In the genomic region with DNA sequence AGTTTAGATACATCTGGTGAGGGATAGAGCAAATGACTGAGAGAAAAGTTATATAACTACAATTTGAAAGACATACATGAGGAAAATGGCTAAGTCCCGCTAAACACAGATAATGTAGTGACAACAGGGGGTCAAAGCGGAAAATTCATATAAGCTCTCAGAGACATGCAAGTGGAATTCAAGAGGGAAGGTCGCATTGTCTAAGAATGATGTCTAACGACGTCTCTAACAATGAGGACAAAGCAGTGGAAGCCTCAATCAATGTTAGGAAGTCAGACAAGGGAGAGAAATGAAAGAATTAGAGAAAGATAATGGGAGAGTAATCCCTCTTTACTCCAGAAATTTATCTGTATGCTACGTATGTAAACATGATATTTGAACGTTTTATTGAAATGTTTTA, we compare ENCODE assay signal across 21 cellular contexts.
DNase-seq lines count a peak whose midpoint lies in the region; ATAC-seq and TF ChIP-seq lines count a peak whose summit lies in the region.
"Had no signal": no experiment of that assay in that cellular context is flagged by ENCODE, and none has a peak within 500 bp of the region (broad histone marks: within the 10 kb centered on the region; RNA-seq: fewer than 3 reads in every experiment).

No MANE protein-coding gene starts in this region.

- DNase-seq in NCI-H82 (lab: John Stamatoyannopoulos, UW) = peak; percentile 34
- no peak for DNase-seq in NCI-H82 treated with DMSO at 0.1 percent for 48 hours (lab: John Stamatoyannopoulos, UW; ENCODE audit: unreplicated experiment)
- peak; percentile 45 for DNase-seq in SK-N-DZ (ENCODE audit: low spot score)
- no peak for DNase-seq in endothelial cell (ENCODE audit: low spot score)
- peak; percentile 57 for DNase-seq in retina
- no peak for DNase-seq in T-cell
- no peak for DNase-seq in activated CD4-positive, alpha-beta memory T cell treated with anti-CD3 and anti-CD28 coated beads, Interleukin-2, amount 10 ng/mL, durations not matched to agents 7 days and 5 days
- DNase-seq: BE2C, DMS79 treated with DMSO at 0.1 percent for 48 hours, GM23248, HCEC 1CT, NCI-H1105, NCI-H1694 treated with DMSO at 0.1 percent for 48 hours, NCI-H226, NCI-H524 treated with DMSO at 0.1 percent for 48 hours, PC-9, RPMI8226, SHP77, SK-N-SH had no signal

- H3K27me3 Mint-ChIP-seq in endothelial cell (ENCODE audit: unreplicated experiment) = peaks cover 2% of the 10 kb centered on the region
- no peaks in the 10 kb centered on the region for H3K27me3 Mint-ChIP-seq in T-cell
- H3K27me3 Mint-ChIP-seq in activated CD4-positive, alpha-beta memory T cell treated with anti-CD3 and anti-CD28 coated beads, Interleukin-2, amount 10 ng/mL, durations not matched to agents 7 days and 5 days = no peaks in the 10 kb centered on the region

- H3K9me3 Mint-ChIP-seq in endothelial cell (ENCODE audit: unreplicated experiment) (no peaks in the 10 kb centered on the region), T-cell (no peaks in the 10 kb centered on the region)
- H3K9me3 Mint-ChIP-seq in activated CD4-positive, alpha-beta memory T cell treated with anti-CD3 and anti-CD28 coated beads, Interleukin-2, amount 10 ng/mL, durations not matched to agents 7 days and 5 days = no peaks in the 10 kb centered on the region

- H3K4me1 Mint-ChIP-seq in endothelial cell (ENCODE audit: unreplicated experiment) = peaks cover 14% of the 10 kb centered on the region
- H3K4me1 Mint-ChIP-seq in T-cell = no peaks in the 10 kb centered on the region
- H3K4me1 Mint-ChIP-seq in activated CD4-positive, alpha-beta memory T cell treated with anti-CD3 and anti-CD28 coated beads, Interleukin-2, amount 10 ng/mL, durations not matched to agents 7 days and 5 days = no peaks in the 10 kb centered on the region

- POLR2A ChIA-PET in T-cell (lab: Charles Lee) = no interaction called here
- POLR2A ChIA-PET in activated CD4-positive, alpha-beta memory T cell treated with anti-CD3 and anti-CD28 coated beads, Interleukin-2, amount 10 ng/mL, durations not matched to agents 7 days and 5 days (lab: Charles Lee) = no interaction called here

- no peak for TF ChIP-seq CTCF in endothelial cell (IDR thresholded peaks at IDR 0.05; ENCODE audit: unreplicated experiment)

- peak overlapping the region; percentile 70 for H3K27ac Mint-ChIP-seq in endothelial cell (ENCODE audit: unreplicated experiment)
- H3K27ac Mint-ChIP-seq in T-cell = no peak overlapping the region
- no peak overlapping the region for H3K27ac Mint-ChIP-seq in activated CD4-positive, alpha-beta memory T cell treated with anti-CD3 and anti-CD28 coated beads, Interleukin-2, amount 10 ng/mL, durations not matched to agents 7 days and 5 days

- no peak for ATAC-seq in T-cell (replicated peaks in 1 of 4)
- ATAC-seq in GM19351 (IDR thresholded peaks at IDR 0.05; ENCODE audit: unreplicated experiment) = no peak
- ATAC-seq: A549 had no signal

- peaks cover 9% of the 10 kb centered on the region for H3K36me3 Mint-ChIP-seq in endothelial cell (ENCODE audit: low read depth, unreplicated experiment)
- H3K36me3 Mint-ChIP-seq in T-cell = peaks cover 21% of the 10 kb centered on the region
- peaks cover 33% of the 10 kb centered on the region for H3K36me3 Mint-ChIP-seq in activated CD4-positive, alpha-beta memory T cell treated with anti-CD3 and anti-CD28 coated beads, Interleukin-2, amount 10 ng/mL, durations not matched to agents 7 days and 5 days (ENCODE audit: low read depth)

- H3K4me3 Mint-ChIP-seq in endothelial cell (ENCODE audit: unreplicated experiment) = no peak overlapping the region
- no peak overlapping the region for H3K4me3 Mint-ChIP-seq in T-cell
- H3K4me3 Mint-ChIP-seq in activated CD4-positive, alpha-beta memory T cell treated with anti-CD3 and anti-CD28 coated beads, Interleukin-2, amount 10 ng/mL, durations not matched to agents 7 days and 5 days = no peak overlapping the region

- CTCF ChIA-PET in T-cell (lab: Charles Lee) = interaction anchor here in 1 of 2 donors (0.6 kb wide), 1 partner anchor 1345 kb away, joined by 3 read pairs; no protein-coding TSS in a partner anchor
- CTCF ChIA-PET in activated CD4-positive, alpha-beta memory T cell treated with anti-CD3 and anti-CD28 coated beads, Interleukin-2, amount 10 ng/mL, durations not matched to agents 7 days and 5 days (lab: Charles Lee) = no interaction called here

Comparison
In these comparisons a context has a peak if more than half of its experiments do, and no peak if none do; other contexts are left out.
1. DNase-seq: peak in NCI-H82 (single experiment), SK-N-DZ (single experiment) and retina (single experiment); none in NCI-H82 treated with DMSO at 0.1 percent for 48 hours (single experiment), endothelial cell (single experiment), T-cell (0 of 34) and activated CD4-positive, alpha-beta memory T cell treated with anti-CD3 and anti-CD28 coated beads, Interleukin-2, amount 10 ng/mL, durations not matched to agents 7 days and 5 days (single experiment).